In the genomic region with DNA sequence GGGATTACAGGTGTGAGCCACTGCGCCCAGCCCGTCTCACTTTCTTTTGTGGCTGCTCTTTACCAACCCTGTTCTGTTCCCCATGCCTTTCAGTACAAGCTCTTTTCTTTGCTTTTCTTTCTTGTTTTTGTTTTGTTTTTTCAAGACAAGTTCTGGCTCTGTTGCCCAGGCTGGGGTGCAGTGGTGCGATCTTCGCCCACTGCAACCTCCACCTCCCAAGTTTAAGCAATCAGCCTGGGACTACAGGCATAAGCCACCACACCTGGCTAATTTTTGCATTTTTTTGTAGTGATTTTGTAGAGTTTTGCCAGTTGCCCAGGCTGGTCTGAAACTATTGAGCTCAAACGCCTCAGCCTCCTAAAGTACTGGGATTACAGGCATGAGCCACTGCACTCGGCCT, we compare ENCODE assay signal across 11 cellular contexts.
"Had no signal": no experiment of that assay in that cellular context is flagged by ENCODE, and none has a peak within 500 bp of the region (broad histone marks: within the 10 kb centered on the region; RNA-seq: fewer than 3 reads in every experiment).

No MANE protein-coding gene starts in this region.

- H3K27me3 ChIP-seq: ascending aorta, ovary had no signal

- H3K36me3 ChIP-seq: ascending aorta, ovary, thoracic aorta had no signal

- H3K4me3 ChIP-seq: ascending aorta, ovary, thoracic aorta had no signal

- H3K9me3 ChIP-seq: ascending aorta, ovary, thoracic aorta had no signal

- DNase-seq: activated CD4-positive, alpha-beta T cell treated with anti-CD3 and anti-CD28 coated beads for 1 hour; activated CD4-positive, alpha-beta T cell treated with anti-CD3 and anti-CD28 coated beads, Interleukin-2, amount 50 U/mL, for 4 hours; foreskin melanocyte; kidney glomerular epithelial cell; mesendoderm; ovary; stimulated activated CD4-positive, alpha-beta T cell treated with anti-CD3 and anti-CD28 coated beads, Interleukin-1b, Interleukin-23, amount 100 ng/mL, for 48 hours; T1000 had no signal

- H3K27ac ChIP-seq: ascending aorta, epithelial cell of prostate, ovary, thoracic aorta had no signal
